8 cellular contexts compared by ENCODE assay signal in genomic region chr17:4934173-4934979, GRCh38. TPM values are rescaled to one million over a fixed set of nuclear protein-coding genes. Genes with fewer than 3 reads are reported as not detected.
DNase-seq lines count a peak whose midpoint lies in the region; ATAC-seq and TF ChIP-seq lines count a peak whose summit lies in the region.

No MANE protein-coding gene starts in this region.

- no peaks in the 10 kb centered on the region for H3K9me2 ChIP-seq in Loucy (replicated peaks; ENCODE audit: low read depth, low read length)

- H3K4me3 Mint-ChIP-seq in activated naive CD8-positive, alpha-beta T cell treated with anti-CD3 and anti-CD28 coated beads, Interleukin-2, amount 50 U/mL, for 24 hours: peak overlapping the region; percentile 23

- H3K9ac ChIP-seq in Loucy (ENCODE audit: low read depth, low read length, poor library complexity, severe bottlenecking): peak overlapping the region; percentile 52

- peak overlapping the region; percentile 49 for H3K27ac Mint-ChIP-seq in activated naive CD8-positive, alpha-beta T cell treated with anti-CD3 and anti-CD28 coated beads, Interleukin-2, amount 50 U/mL, for 24 hours

- H4K20me1 ChIP-seq in Loucy (ENCODE audit: insufficient read depth, low read length, poor library complexity, severe bottlenecking): peaks cover 3% of the 10 kb centered on the region

- peak overlapping the region; percentile 50 for H3K4me3 ChIP-seq in Loucy (ENCODE audit: low read length, poor library complexity, severe bottlenecking)
- no peak overlapping the region for H3K4me3 ChIP-seq in ovary
- H3K4me3 ChIP-seq in esophagus squamous epithelium: no peak overlapping the region

- H3K9me3 ChIP-seq in Loucy (ENCODE audit: insufficient read depth, low read depth, low read length) (no peaks in the 10 kb centered on the region), ovary (no peaks in the 10 kb centered on the region), esophagus squamous epithelium (no peaks in the 10 kb centered on the region)

- H3K4me1 Mint-ChIP-seq in activated naive CD8-positive, alpha-beta T cell treated with anti-CD3 and anti-CD28 coated beads, Interleukin-2, amount 50 U/mL, for 24 hours: peaks cover 33% of the 10 kb centered on the region

- peak overlapping the region; percentile 80 for H3K4me2 ChIP-seq in Loucy (ENCODE audit: low read depth, low read length, poor library complexity, severe bottlenecking)

- H3K27me3 Mint-ChIP-seq in activated naive CD8-positive, alpha-beta T cell treated with anti-CD3 and anti-CD28 coated beads, Interleukin-2, amount 50 U/mL, for 24 hours: no peaks in the 10 kb centered on the region

- no peak overlapping the region for H2AFZ ChIP-seq in Loucy (ENCODE audit: low read length)

- H3K4me1 ChIP-seq in Loucy (ENCODE audit: insufficient read depth, low read length, poor library complexity, severe bottlenecking) (peaks cover 47% of the 10 kb centered on the region), ovary (ENCODE audit: insufficient read depth) (peaks cover 9% of the 10 kb centered on the region), esophagus squamous epithelium (peaks cover 15 to 32% (median 19%) of the 10 kb centered on the region in 3 donors)

- H3K9me3 Mint-ChIP-seq in activated naive CD8-positive, alpha-beta T cell treated with anti-CD3 and anti-CD28 coated beads, Interleukin-2, amount 50 U/mL, for 24 hours: no peaks in the 10 kb centered on the region

- peaks cover 19% of the 10 kb centered on the region for H3K36me3 Mint-ChIP-seq in activated naive CD8-positive, alpha-beta T cell treated with anti-CD3 and anti-CD28 coated beads, Interleukin-2, amount 50 U/mL, for 24 hours (ENCODE audit: low read depth)

- 17 to 25% (median 19%) methylated on average over 14 of the region's 14 CpGs for WGBS in ovary, 3 donors
- 34 to 50% methylated on average over 6 to 10 of the region's 14 CpGs for WGBS in esophagus squamous epithelium, 2 donors

- H3K79me2 ChIP-seq in Loucy (ENCODE audit: insufficient read depth, low read length): peaks cover 30% of the 10 kb centered on the region

- H3K36me3 ChIP-seq in Loucy (ENCODE audit: insufficient read depth, low read length) (no peaks in the 10 kb centered on the region), ovary (no peaks in the 10 kb centered on the region), esophagus squamous epithelium (peaks cover 9 to 32% (median 13%) of the 10 kb centered on the region in 3 donors)

- peak; percentile 18 for DNase-seq in NK-92 treated with Interleukin-12 subunit alpha and Interleukin-12 subunit beta, amount 100 ng/mL, for 24 hours (lab: John Stamatoyannopoulos, UW)
- DNase-seq in NK-92 (lab: John Stamatoyannopoulos, UW; ENCODE audit: unreplicated experiment) (no peak), left colon (peak in 1 of 2 donors; percentile 63), ovary (no peak), esophagus squamous epithelium (lab: John Stamatoyannopoulos, UW) (no peak)
- DNase-seq in activated naive CD8-positive, alpha-beta T cell treated with anti-CD3 and anti-CD28 coated beads, Interleukin-2, amount 50 U/mL, for 24 hours: no peak

- TF ChIP-seq POLR2A in ovary (IDR thresholded peaks at IDR 0.05): no peak
- no peak for TF ChIP-seq POLR2A in esophagus squamous epithelium (IDR thresholded peaks at IDR 0.05)

- peaks cover 6% of the 10 kb centered on the region; the same call in 1 of the 2 replicates for H3F3A ChIP-seq in Loucy (ENCODE audit: low read depth)

- intact Hi-C loops in left colon (cut with DNase I, micrococcal nuclease): no loop called here
- intact Hi-C loops in ovary (cut with DNase I): no loop called here
- intact Hi-C loops in esophagus squamous epithelium (cut with DNase I): no loop called here

- H3K27ac ChIP-seq in ovary (no peak overlapping the region), esophagus squamous epithelium (peak overlapping the region in 1 of 4 donors; percentile 16)

- ATAC-seq in activated naive CD8-positive, alpha-beta T cell treated with anti-CD3 and anti-CD28 coated beads, Interleukin-2, amount 50 U/mL, for 24 hours: no peak
- ATAC-seq in left colon (peak; percentile 26), GM18907 (IDR thresholded peaks at IDR 0.05; ENCODE audit: unreplicated experiment) (no peak)

- TF ChIP-seq CTCF in Loucy (conservative IDR thresholded peaks at IDR 0.05; ENCODE audit: low read length): peak; percentile 58
- TF ChIP-seq CTCF in ovary (IDR thresholded peaks at IDR 0.05): no peak
- peak in 1 of 6 experiments; percentile 7 for TF ChIP-seq CTCF in esophagus squamous epithelium (IDR thresholded peaks at IDR 0.05)

- H3K27me3 ChIP-seq in Loucy (ENCODE audit: insufficient read depth, low read length, poor library complexity, severe bottlenecking) (no peaks in the 10 kb centered on the region), ovary (no peaks in the 10 kb centered on the region), esophagus squamous epithelium (no peaks in the 10 kb centered on the region)

- no peak for TF ChIP-seq EP300 in ovary (IDR thresholded peaks at IDR 0.05)

RNA-seq across cellular contexts. Expression of gene GP1BA, which starts 2.3 kb away (rescaled TPM):
- total RNA-seq in left colon (not detected), ovary (under 1 TPM in 1 of 7 donors, not detected in 6; 0.10 TPM), esophagus squamous epithelium (not detected)
- under 1 TPM in 1 of 2 donors, not detected in 1; 0.04 TPM for polyA plus RNA-seq in ovary

RNA-seq across cellular contexts. Expression of gene SLC25A11, which starts 5.5 kb away (rescaled TPM):
- total RNA-seq in left colon (10 to 100 TPM; 77.5 to 90.0 TPM), ovary (10 to 100 TPM; 18.7 to 55.4 (median 42.3) TPM), esophagus squamous epithelium (10 to 100 TPM; 29.3 to 54.2 (median 42.2) TPM)
- polyA plus RNA-seq in ovary: 10 to 100 TPM; 12.7 to 44.1 TPM

RNA-seq across cellular contexts. Expression of gene RNF167, which starts 5.7 kb away (rescaled TPM):
- total RNA-seq in left colon (100 to 1,000 TPM in 1 of 2 donors, 10 to 100 TPM in 1; 96.5 to 105 TPM), ovary (10 to 100 TPM; 22.7 to 89.6 (median 78.1) TPM), esophagus squamous epithelium (10 to 100 TPM; 42.3 to 57.4 (median 54.2) TPM)
- polyA plus RNA-seq in ovary: 100 to 1,000 TPM in 1 of 2 donors, 10 to 100 TPM in 1; 91.8 to 221 TPM

RNA-seq across cellular contexts. Expression of gene PFN1, which starts 14.0 kb away (rescaled TPM):
- 100 to 1,000 TPM; 720 to 812 TPM for total RNA-seq in left colon
- 100 to 1,000 TPM; 201 to 415 (median 323) TPM for total RNA-seq in ovary
- 100 to 1,000 TPM; 254 to 542 TPM for polyA plus RNA-seq in ovary
- total RNA-seq in esophagus squamous epithelium: 100 to 1,000 TPM; 520 to 970 (median 715) TPM

RNA-seq across cellular contexts. Expression of gene ENO3, which starts 16.5 kb away (rescaled TPM):
- total RNA-seq in left colon (1 to 10 TPM; 7.3 to 8.9 TPM), ovary (1 to 10 TPM; 2.5 to 6.1 (median 4.1) TPM), esophagus squamous epithelium (1 to 10 TPM in 2 of 4 donors, under 1 TPM in 1, not detected in 1; 0.31 to 3.6 (median 1.5) TPM)
- polyA plus RNA-seq in ovary: 1 to 10 TPM; 1.8 to 5.0 TPM
